ENCODE assay signal across 21 cellular contexts in genomic region chr4:176406297-176406696, GRCh38.
"Had no signal": no experiment of that assay in that cellular context is flagged by ENCODE, and none has a peak within 500 bp of the region (broad histone marks: within the 10 kb centered on the region; RNA-seq: fewer than 3 reads in every experiment).

No MANE protein-coding gene starts in this region.

- DNase-seq: effector CD8-positive, alpha-beta T cell; effector memory CD8-positive, alpha-beta T cell; endodermal cell; erythroblast; esophagus squamous epithelium; foreskin fibroblast; foreskin melanocyte; gastrocnemius medialis; glutamatergic neuron; head of caudate nucleus; heart right ventricle; hippocampal formation; left cardiac atrium; left lung; left ventricle myocardium superior; lower lobe of right lung; mesenchymal stem cell; mucosa of descending colon had no signal

- H3K4me1 ChIP-seq: esophagus squamous epithelium, gastrocnemius medialis, heart right ventricle, left lung, lower lobe of right lung had no signal

- H3K4me3 ChIP-seq: coronary artery, esophagus squamous epithelium, gastrocnemius medialis, heart right ventricle, left lung, lower lobe of right lung, mucosa of descending colon had no signal

- ATAC-seq: effector memory CD8-positive, alpha-beta T cell; esophagus mucosa; gastrocnemius medialis; heart right ventricle; left cardiac atrium; left lung; left ventricle myocardium superior; lower lobe of right lung; mucosa of descending colon had no signal

- H3K27ac ChIP-seq: coronary artery, epithelial cell of prostate, esophagus squamous epithelium, gastrocnemius medialis, heart right ventricle, left lung, lower lobe of right lung had no signal

- H3K36me3 ChIP-seq: esophagus squamous epithelium, gastrocnemius medialis, heart right ventricle, left lung, lower lobe of right lung had no signal

- H3K9me3 ChIP-seq: esophagus squamous epithelium, gastrocnemius medialis, left lung, lower lobe of right lung, mucosa of descending colon had no signal

- H3K27me3 ChIP-seq: esophagus squamous epithelium, gastrocnemius medialis, heart right ventricle, left lung had no signal
